In the genomic region with DNA sequence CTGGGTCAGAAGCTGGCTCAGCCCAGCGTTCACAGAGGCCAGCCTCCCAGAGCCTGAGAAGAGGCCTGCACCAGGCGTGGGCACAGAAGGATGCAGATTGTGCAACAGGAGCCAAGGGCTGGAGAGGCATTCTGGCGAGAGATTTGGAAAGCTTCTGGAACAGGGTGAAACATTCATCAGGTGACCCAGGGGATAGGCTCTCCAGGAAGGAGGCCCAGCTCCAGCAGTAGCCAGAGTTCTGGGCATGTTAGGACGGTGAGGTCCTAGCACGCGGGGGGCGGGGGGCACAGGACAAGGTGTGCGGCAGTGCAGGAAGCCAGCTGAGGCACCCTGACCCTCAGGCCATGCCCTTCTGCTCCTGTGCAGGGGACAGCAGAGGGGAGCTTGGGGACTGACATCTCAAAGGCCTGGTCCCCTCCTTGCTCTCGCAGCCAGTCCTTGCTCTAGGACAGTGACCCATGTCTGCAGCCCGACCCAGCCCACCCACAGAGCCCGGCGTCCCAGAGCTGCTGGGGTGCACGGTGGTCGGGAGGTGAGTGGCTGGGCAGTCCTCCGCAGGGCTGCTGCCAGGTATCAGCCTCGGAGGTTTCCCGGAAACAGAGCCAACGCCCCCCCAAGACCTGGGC, we compare ENCODE assay signal across 1 cellular context.
TF ChIP-seq lines count a peak whose summit lies in the region.

No MANE protein-coding gene starts in this region.

TF ChIP-seq in HepG2, 621 proteins besides CTCF, POLR2A, EP300 and RAD21 (continued from another document and continues in another):
- TF ChIP-seq, protein P1, sequence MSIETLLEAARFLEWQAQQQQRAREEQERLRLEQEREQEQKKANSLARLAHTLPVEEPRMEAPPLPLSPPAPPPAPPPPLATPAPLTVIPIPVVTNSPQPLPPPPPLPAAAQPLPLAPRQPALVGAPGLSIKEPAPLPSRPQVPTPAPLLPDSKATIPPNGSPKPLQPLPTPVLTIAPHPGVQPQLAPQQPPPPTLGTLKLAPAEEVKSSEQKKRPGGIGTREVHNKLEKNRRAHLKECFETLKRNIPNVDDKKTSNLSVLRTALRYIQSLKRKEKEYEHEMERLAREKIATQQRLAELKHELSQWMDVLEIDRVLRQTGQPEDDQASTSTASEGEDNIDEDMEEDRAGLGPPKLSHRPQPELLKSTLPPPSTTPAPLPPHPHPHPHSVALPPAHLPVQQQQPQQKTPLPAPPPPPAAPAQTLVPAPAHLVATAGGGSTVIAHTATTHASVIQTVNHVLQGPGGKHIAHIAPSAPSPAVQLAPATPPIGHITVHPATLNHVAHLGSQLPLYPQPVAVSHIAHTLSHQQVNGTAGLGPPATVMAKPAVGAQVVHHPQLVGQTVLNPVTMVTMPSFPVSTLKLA (IDR thresholded peaks at IDR 0.05): no peak
- TF ChIP-seq GABPA (IDR thresholded peaks at IDR 0.05; ENCODE audit: low read depth, low read length) (no peak), GABPA (CRISPR knock-in tag; IDR thresholded peaks at IDR 0.05; ENCODE audit: low read depth) (no peak), ZSCAN30 (CRISPR knock-in tag; IDR thresholded peaks at IDR 0.05) (no peak), ZNF543 (CRISPR knock-in tag; IDR thresholded peaks at IDR 0.05) (no peak), HNRNPL (IDR thresholded peaks at IDR 0.05; ENCODE audit: low read depth, low read length) (0 out of 2 replicates have a peak, but pooled peaks have one; percentile 33), TBL1XR1 (IDR thresholded peaks at IDR 0.05; ENCODE audit: borderline replicate concordance, low read length, partially characterized antibody) (no peak), ZNF263 (CRISPR knock-in tag; IDR thresholded peaks at IDR 0.05) (no peak; the same call in 1 of the 2 replicates), IKZF1 (IDR thresholded peaks at IDR 0.05) (no peak), ZNF326 (CRISPR knock-in tag; IDR thresholded peaks at IDR 0.05; ENCODE audit: borderline replicate concordance) (no peak), EEA1 (CRISPR knock-in tag; IDR thresholded peaks at IDR 0.05; ENCODE audit: borderline replicate concordance) (no peak), HNRNPUL1 (IDR thresholded peaks at IDR 0.05; ENCODE audit: low read depth, low read length) (no peak), ZNF572 (CRISPR knock-in tag; IDR thresholded peaks at IDR 0.05) (no peak), PAWR (CRISPR knock-in tag; IDR thresholded peaks at IDR 0.05; ENCODE audit: borderline replicate concordance) (no peak), RBFOX2 (IDR thresholded peaks at IDR 0.05; ENCODE audit: low read depth, low read length) (no peak), SP4 (CRISPR knock-in tag; IDR thresholded peaks at IDR 0.05) (peak; percentile 10; the same call in 1 of the 2 replicates), ZNF232 (CRISPR knock-in tag; IDR thresholded peaks at IDR 0.05; ENCODE audit: borderline replicate concordance) (no peak), ISX (CRISPR knock-in tag; conservative IDR thresholded peaks at IDR 0.05) (no peak), SKI (IDR thresholded peaks at IDR 0.05; ENCODE audit: partially characterized antibody) (no peak), ZNF224 (CRISPR knock-in tag; IDR thresholded peaks at IDR 0.05) (0 out of 2 replicates have a peak, but pooled peaks have one; percentile 44), ZNF20 (CRISPR knock-in tag; IDR thresholded peaks at IDR 0.05) (no peak), ZNF138 (CRISPR knock-in tag; IDR thresholded peaks at IDR 0.05; ENCODE audit: low read depth) (0 out of 2 replicates have a peak, but pooled peaks have one; percentile 44), ZNF75D (CRISPR knock-in tag; IDR thresholded peaks at IDR 0.05; ENCODE audit: borderline replicate concordance) (no peak), ZNF598 (CRISPR knock-in tag; IDR thresholded peaks at IDR 0.05; ENCODE audit: borderline replicate concordance) (no peak), ZNF33A (CRISPR knock-in tag; IDR thresholded peaks at IDR 0.05; ENCODE audit: borderline replicate concordance) (no peak), KLF16 (CRISPR knock-in tag; IDR thresholded peaks at IDR 0.05) (no peak), ZNF205 (CRISPR knock-in tag; IDR thresholded peaks at IDR 0.05) (no peak), MED1 (CRISPR knock-in tag; IDR thresholded peaks at IDR 0.05) (no peak), TARDBP (CRISPR knock-in tag; IDR thresholded peaks at IDR 0.05) (no peak)
- TF ChIP-seq, protein P2, sequence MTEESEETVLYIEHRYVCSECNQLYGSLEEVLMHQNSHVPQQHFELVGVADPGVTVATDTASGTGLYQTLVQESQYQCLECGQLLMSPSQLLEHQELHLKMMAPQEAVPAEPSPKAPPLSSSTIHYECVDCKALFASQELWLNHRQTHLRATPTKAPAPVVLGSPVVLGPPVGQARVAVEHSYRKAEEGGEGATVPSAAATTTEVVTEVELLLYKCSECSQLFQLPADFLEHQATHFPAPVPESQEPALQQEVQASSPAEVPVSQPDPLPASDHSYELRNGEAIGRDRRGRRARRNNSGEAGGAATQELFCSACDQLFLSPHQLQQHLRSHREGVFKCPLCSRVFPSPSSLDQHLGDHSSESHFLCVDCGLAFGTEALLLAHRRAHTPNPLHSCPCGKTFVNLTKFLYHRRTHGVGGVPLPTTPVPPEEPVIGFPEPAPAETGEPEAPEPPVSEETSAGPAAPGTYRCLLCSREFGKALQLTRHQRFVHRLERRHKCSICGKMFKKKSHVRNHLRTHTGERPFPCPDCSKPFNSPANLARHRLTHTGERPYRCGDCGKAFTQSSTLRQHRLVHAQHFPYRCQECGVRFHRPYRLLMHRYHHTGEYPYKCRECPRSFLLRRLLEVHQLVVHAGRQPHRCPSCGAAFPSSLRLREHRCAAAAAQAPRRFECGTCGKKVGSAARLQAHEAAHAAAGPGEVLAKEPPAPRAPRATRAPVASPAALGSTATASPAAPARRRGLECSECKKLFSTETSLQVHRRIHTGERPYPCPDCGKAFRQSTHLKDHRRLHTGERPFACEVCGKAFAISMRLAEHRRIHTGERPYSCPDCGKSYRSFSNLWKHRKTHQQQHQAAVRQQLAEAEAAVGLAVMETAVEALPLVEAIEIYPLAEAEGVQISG (CRISPR knock-in tag; IDR thresholded peaks at IDR 0.05): no peak
- TF ChIP-seq, protein P3, sequence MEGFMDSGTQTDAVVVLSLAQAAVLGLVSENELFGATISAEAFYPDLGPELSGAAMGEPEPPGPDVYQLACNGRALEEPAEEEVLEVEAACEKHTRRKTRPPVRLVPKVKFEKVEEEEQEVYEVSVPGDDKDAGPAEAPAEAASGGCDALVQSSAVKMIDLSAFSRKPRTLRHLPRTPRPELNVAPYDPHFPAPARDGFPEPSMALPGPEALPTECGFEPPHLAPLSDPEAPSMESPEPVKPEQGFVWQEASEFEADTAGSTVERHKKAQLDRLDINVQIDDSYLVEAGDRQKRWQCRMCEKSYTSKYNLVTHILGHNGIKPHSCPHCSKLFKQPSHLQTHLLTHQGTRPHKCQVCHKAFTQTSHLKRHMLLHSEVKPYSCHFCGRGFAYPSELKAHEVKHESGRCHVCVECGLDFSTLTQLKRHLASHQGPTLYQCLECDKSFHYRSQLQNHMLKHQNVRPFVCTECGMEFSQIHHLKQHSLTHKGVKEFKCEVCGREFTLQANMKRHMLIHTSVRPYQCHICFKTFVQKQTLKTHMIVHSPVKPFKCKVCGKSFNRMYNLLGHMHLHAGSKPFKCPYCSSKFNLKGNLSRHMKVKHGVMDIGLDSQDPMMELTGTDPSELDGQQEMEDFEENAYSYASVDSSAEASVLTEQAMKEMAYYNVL (CRISPR knock-in tag; IDR thresholded peaks at IDR 0.05; ENCODE audit: borderline replicate concordance): no peak
- TF ChIP-seq, protein P4, sequence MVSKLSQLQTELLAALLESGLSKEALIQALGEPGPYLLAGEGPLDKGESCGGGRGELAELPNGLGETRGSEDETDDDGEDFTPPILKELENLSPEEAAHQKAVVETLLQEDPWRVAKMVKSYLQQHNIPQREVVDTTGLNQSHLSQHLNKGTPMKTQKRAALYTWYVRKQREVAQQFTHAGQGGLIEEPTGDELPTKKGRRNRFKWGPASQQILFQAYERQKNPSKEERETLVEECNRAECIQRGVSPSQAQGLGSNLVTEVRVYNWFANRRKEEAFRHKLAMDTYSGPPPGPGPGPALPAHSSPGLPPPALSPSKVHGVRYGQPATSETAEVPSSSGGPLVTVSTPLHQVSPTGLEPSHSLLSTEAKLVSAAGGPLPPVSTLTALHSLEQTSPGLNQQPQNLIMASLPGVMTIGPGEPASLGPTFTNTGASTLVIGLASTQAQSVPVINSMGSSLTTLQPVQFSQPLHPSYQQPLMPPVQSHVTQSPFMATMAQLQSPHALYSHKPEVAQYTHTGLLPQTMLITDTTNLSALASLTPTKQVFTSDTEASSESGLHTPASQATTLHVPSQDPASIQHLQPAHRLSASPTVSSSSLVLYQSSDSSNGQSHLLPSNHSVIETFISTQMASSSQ (IDR thresholded peaks at IDR 0.05; ENCODE audit: low read depth): no peak
- TF ChIP-seq, protein P4 (CRISPR knock-in tag; IDR thresholded peaks at IDR 0.05; ENCODE audit: borderline replicate concordance): no peak
- TF ChIP-seq, protein P5, sequence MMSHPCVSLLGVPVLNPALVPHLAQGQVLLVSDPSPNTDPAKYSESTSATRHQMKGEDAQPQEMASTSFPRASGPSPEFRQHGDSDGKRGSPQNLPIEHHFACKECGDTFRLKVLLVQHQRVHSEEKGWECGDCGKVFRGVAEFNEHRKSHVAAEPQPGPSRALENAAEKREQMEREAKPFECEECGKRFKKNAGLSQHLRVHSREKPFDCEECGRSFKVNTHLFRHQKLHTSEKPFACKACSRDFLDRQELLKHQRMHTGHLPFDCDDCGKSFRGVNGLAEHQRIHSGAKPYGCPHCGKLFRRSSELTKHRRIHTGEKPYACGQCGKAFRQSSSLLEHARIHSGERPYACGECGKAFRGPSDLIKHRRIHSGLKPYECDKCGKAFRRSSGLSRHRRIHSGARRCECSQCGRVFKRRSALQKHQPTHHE (CRISPR knock-in tag; IDR thresholded peaks at IDR 0.05; ENCODE audit: borderline replicate concordance): no peak
- TF ChIP-seq, protein P6, sequence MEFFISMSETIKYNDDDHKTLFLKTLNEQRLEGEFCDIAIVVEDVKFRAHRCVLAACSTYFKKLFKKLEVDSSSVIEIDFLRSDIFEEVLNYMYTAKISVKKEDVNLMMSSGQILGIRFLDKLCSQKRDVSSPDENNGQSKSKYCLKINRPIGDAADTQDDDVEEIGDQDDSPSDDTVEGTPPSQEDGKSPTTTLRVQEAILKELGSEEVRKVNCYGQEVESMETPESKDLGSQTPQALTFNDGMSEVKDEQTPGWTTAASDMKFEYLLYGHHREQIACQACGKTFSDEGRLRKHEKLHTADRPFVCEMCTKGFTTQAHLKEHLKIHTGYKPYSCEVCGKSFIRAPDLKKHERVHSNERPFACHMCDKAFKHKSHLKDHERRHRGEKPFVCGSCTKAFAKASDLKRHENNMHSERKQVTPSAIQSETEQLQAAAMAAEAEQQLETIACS (CRISPR knock-in tag; IDR thresholded peaks at IDR 0.05): no peak
- TF ChIP-seq, protein P7, sequence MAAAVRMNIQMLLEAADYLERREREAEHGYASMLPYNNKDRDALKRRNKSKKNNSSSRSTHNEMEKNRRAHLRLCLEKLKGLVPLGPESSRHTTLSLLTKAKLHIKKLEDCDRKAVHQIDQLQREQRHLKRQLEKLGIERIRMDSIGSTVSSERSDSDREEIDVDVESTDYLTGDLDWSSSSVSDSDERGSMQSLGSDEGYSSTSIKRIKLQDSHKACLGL (CRISPR knock-in tag; IDR thresholded peaks at IDR 0.05): no peak
- TF ChIP-seq, protein P8, sequence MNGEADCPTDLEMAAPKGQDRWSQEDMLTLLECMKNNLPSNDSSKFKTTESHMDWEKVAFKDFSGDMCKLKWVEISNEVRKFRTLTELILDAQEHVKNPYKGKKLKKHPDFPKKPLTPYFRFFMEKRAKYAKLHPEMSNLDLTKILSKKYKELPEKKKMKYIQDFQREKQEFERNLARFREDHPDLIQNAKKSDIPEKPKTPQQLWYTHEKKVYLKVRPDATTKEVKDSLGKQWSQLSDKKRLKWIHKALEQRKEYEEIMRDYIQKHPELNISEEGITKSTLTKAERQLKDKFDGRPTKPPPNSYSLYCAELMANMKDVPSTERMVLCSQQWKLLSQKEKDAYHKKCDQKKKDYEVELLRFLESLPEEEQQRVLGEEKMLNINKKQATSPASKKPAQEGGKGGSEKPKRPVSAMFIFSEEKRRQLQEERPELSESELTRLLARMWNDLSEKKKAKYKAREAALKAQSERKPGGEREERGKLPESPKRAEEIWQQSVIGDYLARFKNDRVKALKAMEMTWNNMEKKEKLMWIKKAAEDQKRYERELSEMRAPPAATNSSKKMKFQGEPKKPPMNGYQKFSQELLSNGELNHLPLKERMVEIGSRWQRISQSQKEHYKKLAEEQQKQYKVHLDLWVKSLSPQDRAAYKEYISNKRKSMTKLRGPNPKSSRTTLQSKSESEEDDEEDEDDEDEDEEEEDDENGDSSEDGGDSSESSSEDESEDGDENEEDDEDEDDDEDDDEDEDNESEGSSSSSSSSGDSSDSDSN (CRISPR knock-in tag; IDR thresholded peaks at IDR 0.05): 0 out of 2 replicates have a peak, but pooled peaks have one; percentile 3
